In the genomic region with DNA sequence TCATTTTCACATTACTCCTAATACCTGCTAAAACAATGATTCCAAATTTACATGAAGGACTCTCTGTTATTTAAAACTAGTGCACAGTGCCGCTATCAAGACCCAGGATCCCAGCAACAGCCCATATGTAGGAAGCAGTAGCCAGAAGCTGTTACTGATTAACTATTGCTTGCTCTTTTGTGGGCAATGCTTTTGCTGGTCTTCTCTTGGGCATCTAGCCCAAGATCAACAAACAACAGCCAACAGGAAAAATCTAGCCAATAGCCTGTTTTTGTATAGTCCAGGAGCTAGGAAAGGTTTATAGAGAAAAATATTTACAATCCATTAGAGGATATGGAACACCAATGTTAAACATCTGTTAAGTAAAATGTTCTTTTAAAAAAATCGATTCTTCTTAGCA, we compare ENCODE assay signal across 1 cellular context.
TF ChIP-seq lines count a peak whose summit lies in the region.

No MANE protein-coding gene starts in this region.

TF ChIP-seq in HepG2, 621 proteins besides CTCF, POLR2A, EP300 and RAD21 (continues in another document):
- TF ChIP-seq ZFP82 (CRISPR knock-in tag; IDR thresholded peaks at IDR 0.05; ENCODE audit: borderline replicate concordance) = no peak
- TF ChIP-seq ZNF557 (CRISPR knock-in tag; IDR thresholded peaks at IDR 0.05) = no peak
- TF ChIP-seq, protein P1, sequence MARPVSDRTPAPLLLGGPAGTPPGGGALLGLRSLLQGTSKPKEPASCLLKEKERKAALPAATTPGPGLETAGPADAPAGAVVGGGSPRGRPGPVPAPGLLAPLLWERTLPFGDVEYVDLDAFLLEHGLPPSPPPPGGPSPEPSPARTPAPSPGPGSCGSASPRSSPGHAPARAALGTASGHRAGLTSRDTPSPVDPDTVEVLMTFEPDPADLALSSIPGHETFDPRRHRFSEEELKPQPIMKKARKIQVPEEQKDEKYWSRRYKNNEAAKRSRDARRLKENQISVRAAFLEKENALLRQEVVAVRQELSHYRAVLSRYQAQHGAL (CRISPR knock-in tag; IDR thresholded peaks at IDR 0.05; ENCODE audit: not compliant biosample characterization) = no peak
- no peak for TF ChIP-seq ZNF772 (CRISPR knock-in tag; IDR thresholded peaks at IDR 0.05)
- TF ChIP-seq, protein P2, sequence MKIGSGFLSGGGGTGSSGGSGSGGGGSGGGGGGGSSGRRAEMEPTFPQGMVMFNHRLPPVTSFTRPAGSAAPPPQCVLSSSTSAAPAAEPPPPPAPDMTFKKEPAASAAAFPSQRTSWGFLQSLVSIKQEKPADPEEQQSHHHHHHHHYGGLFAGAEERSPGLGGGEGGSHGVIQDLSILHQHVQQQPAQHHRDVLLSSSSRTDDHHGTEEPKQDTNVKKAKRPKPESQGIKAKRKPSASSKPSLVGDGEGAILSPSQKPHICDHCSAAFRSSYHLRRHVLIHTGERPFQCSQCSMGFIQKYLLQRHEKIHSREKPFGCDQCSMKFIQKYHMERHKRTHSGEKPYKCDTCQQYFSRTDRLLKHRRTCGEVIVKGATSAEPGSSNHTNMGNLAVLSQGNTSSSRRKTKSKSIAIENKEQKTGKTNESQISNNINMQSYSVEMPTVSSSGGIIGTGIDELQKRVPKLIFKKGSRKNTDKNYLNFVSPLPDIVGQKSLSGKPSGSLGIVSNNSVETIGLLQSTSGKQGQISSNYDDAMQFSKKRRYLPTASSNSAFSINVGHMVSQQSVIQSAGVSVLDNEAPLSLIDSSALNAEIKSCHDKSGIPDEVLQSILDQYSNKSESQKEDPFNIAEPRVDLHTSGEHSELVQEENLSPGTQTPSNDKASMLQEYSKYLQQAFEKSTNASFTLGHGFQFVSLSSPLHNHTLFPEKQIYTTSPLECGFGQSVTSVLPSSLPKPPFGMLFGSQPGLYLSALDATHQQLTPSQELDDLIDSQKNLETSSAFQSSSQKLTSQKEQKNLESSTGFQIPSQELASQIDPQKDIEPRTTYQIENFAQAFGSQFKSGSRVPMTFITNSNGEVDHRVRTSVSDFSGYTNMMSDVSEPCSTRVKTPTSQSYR (CRISPR knock-in tag; IDR thresholded peaks at IDR 0.05; ENCODE audit: borderline replicate concordance) = no peak
- no peak for TF ChIP-seq ETV5 (CRISPR knock-in tag; IDR thresholded peaks at IDR 0.05; ENCODE audit: borderline replicate concordance)
- no peak for TF ChIP-seq BRCA1 (CRISPR knock-in tag; IDR thresholded peaks at IDR 0.05)
- peak; percentile 28; the same call in 1 of the 2 replicates for TF ChIP-seq FOXJ3 (CRISPR knock-in tag; IDR thresholded peaks at IDR 0.05; ENCODE audit: borderline replicate concordance)
- TF ChIP-seq SRY (CRISPR knock-in tag; IDR thresholded peaks at IDR 0.05) = no peak
- TF ChIP-seq CCDC6 (CRISPR knock-in tag; IDR thresholded peaks at IDR 0.05) = no peak
- no peak for TF ChIP-seq ARID2 (CRISPR knock-in tag; IDR thresholded peaks at IDR 0.05; ENCODE audit: borderline replicate concordance)
- TF ChIP-seq ELF3 (CRISPR knock-in tag; IDR thresholded peaks at IDR 0.05) = peak; percentile 70
- no peak for TF ChIP-seq ZNF430 (CRISPR knock-in tag; IDR thresholded peaks at IDR 0.05)
- TF ChIP-seq ELF4 (CRISPR knock-in tag; IDR thresholded peaks at IDR 0.05; ENCODE audit: borderline replicate concordance) = no peak
- no peak for TF ChIP-seq SP2 (CRISPR knock-in tag; IDR thresholded peaks at IDR 0.05)
- no peak for TF ChIP-seq MTF1 (CRISPR knock-in tag; IDR thresholded peaks at IDR 0.05)
- peak; percentile 62 for TF ChIP-seq SAP130 (CRISPR knock-in tag; IDR thresholded peaks at IDR 0.05; ENCODE audit: low read depth)
- TF ChIP-seq MXI1 (IDR thresholded peaks at IDR 0.05; ENCODE audit: borderline replicate concordance, low read depth, low read length) = no peak
- TF ChIP-seq RFX3 (CRISPR knock-in tag; IDR thresholded peaks at IDR 0.05) = no peak
- TF ChIP-seq NFYB (CRISPR knock-in tag; IDR thresholded peaks at IDR 0.05) = peak; percentile 41; the same call in 1 of the 2 replicates
- TF ChIP-seq HCFC1 (IDR thresholded peaks at IDR 0.05; ENCODE audit: low read depth, low read length) = no peak
- peak; percentile 35; the same call in 1 of the 2 replicates for TF ChIP-seq ERF (CRISPR knock-in tag; IDR thresholded peaks at IDR 0.05)
- peak; percentile 50; the same call in 1 of the 2 replicates for TF ChIP-seq RXRB (CRISPR knock-in tag; IDR thresholded peaks at IDR 0.05; ENCODE audit: borderline replicate concordance)
- TF ChIP-seq, protein P3, sequence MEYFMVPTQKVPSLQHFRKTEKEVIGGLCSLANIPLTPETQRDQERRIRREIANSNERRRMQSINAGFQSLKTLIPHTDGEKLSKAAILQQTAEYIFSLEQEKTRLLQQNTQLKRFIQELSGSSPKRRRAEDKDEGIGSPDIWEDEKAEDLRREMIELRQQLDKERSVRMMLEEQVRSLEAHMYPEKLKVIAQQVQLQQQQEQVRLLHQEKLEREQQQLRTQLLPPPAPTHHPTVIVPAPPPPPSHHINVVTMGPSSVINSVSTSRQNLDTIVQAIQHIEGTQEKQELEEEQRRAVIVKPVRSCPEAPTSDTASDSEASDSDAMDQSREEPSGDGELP (IDR thresholded peaks at IDR 0.05; ENCODE audit: borderline replicate concordance, low read depth) = peak; percentile 66; the same call in 1 of the 2 replicates
- TF ChIP-seq ZMYM4 (CRISPR knock-in tag; IDR thresholded peaks at IDR 0.05) = peak; percentile 75
- TF ChIP-seq, protein P4, sequence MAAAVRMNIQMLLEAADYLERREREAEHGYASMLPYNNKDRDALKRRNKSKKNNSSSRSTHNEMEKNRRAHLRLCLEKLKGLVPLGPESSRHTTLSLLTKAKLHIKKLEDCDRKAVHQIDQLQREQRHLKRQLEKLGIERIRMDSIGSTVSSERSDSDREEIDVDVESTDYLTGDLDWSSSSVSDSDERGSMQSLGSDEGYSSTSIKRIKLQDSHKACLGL (CRISPR knock-in tag; IDR thresholded peaks at IDR 0.05) = no peak
- peak; percentile 39; the same call in 1 of the 2 replicates for TF ChIP-seq SOX5 (CRISPR knock-in tag; IDR thresholded peaks at IDR 0.05; ENCODE audit: borderline replicate concordance)
- TF ChIP-seq SMC3 (IDR thresholded peaks at IDR 0.05; ENCODE audit: low read length) = no peak
- TF ChIP-seq SOX13 (IDR thresholded peaks at IDR 0.05) = no peak
- peak in 1 of 2 experiments; percentile 76; a peak in 2 of 4 replicates for TF ChIP-seq SOX13 (CRISPR knock-in tag; conservative IDR thresholded peaks at IDR 0.05 in 1 of 2, IDR thresholded peaks at IDR 0.05 in 1 of 2)
- TF ChIP-seq ZNF569 (CRISPR knock-in tag; IDR thresholded peaks at IDR 0.05; ENCODE audit: borderline replicate concordance) = no peak
- TF ChIP-seq ZNF367 (CRISPR knock-in tag; IDR thresholded peaks at IDR 0.05; ENCODE audit: borderline replicate concordance) = no peak
- TF ChIP-seq, protein P5, sequence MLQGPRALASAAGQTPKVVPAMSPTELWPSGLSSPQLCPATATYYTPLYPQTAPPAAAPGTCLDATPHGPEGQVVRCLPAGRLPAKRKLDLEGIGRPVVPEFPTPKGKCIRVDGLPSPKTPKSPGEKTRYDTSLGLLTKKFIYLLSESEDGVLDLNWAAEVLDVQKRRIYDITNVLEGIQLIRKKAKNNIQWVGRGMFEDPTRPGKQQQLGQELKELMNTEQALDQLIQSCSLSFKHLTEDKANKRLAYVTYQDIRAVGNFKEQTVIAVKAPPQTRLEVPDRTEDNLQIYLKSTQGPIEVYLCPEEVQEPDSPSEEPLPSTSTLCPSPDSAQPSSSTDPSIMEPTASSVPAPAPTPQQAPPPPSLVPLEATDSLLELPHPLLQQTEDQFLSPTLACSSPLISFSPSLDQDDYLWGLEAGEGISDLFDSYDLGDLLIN (CRISPR knock-in tag; IDR thresholded peaks at IDR 0.05; ENCODE audit: borderline replicate concordance) = no peak
- TF ChIP-seq, protein P6, sequence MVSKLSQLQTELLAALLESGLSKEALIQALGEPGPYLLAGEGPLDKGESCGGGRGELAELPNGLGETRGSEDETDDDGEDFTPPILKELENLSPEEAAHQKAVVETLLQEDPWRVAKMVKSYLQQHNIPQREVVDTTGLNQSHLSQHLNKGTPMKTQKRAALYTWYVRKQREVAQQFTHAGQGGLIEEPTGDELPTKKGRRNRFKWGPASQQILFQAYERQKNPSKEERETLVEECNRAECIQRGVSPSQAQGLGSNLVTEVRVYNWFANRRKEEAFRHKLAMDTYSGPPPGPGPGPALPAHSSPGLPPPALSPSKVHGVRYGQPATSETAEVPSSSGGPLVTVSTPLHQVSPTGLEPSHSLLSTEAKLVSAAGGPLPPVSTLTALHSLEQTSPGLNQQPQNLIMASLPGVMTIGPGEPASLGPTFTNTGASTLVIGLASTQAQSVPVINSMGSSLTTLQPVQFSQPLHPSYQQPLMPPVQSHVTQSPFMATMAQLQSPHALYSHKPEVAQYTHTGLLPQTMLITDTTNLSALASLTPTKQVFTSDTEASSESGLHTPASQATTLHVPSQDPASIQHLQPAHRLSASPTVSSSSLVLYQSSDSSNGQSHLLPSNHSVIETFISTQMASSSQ (IDR thresholded peaks at IDR 0.05; ENCODE audit: low read depth) = peak; percentile 95
- TF ChIP-seq, protein P6 (CRISPR knock-in tag; IDR thresholded peaks at IDR 0.05; ENCODE audit: borderline replicate concordance) = peak; percentile 94
- no peak for TF ChIP-seq GATAD1 (CRISPR knock-in tag; IDR thresholded peaks at IDR 0.05)
- TF ChIP-seq, protein P7, sequence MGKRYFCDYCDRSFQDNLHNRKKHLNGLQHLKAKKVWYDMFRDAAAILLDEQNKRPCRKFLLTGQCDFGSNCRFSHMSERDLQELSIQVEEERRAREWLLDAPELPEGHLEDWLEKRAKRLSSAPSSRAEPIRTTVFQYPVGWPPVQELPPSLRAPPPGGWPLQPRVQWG (CRISPR knock-in tag; IDR thresholded peaks at IDR 0.05; ENCODE audit: borderline replicate concordance, low read depth) = no peak
- no peak for TF ChIP-seq MIER3 (CRISPR knock-in tag; IDR thresholded peaks at IDR 0.05; ENCODE audit: borderline replicate concordance)
- TF ChIP-seq, protein P8, sequence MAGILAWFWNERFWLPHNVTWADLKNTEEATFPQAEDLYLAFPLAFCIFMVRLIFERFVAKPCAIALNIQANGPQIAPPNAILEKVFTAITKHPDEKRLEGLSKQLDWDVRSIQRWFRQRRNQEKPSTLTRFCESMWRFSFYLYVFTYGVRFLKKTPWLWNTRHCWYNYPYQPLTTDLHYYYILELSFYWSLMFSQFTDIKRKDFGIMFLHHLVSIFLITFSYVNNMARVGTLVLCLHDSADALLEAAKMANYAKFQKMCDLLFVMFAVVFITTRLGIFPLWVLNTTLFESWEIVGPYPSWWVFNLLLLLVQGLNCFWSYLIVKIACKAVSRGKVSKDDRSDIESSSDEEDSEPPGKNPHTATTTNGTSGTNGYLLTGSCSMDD (CRISPR knock-in tag; IDR thresholded peaks at IDR 0.05) = no peak
- TF ChIP-seq, protein P9, sequence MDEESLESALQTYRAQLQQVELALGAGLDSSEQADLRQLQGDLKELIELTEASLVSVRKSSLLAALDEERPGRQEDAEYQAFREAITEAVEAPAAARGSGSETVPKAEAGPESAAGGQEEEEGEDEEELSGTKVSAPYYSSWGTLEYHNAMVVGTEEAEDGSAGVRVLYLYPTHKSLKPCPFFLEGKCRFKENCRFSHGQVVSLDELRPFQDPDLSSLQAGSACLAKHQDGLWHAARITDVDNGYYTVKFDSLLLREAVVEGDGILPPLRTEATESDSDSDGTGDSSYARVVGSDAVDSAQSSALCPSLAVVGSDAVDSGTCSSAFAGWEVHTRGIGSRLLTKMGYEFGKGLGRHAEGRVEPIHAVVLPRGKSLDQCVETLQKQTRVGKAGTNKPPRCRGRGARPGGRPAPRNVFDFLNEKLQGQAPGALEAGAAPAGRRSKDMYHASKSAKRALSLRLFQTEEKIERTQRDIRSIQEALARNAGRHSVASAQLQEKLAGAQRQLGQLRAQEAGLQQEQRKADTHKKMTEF (CRISPR knock-in tag; IDR thresholded peaks at IDR 0.05) = 0 out of 2 replicates have a peak, but pooled peaks have one; percentile 17
- no peak for TF ChIP-seq ZNF563 (CRISPR knock-in tag; IDR thresholded peaks at IDR 0.05)
- no peak for TF ChIP-seq REXO4 (CRISPR knock-in tag; IDR thresholded peaks at IDR 0.05; ENCODE audit: borderline replicate concordance)
- no peak for TF ChIP-seq CBFB (CRISPR knock-in tag; IDR thresholded peaks at IDR 0.05)
- TF ChIP-seq REL (CRISPR knock-in tag; conservative IDR thresholded peaks at IDR 0.05) = no peak
- TF ChIP-seq, protein P10, sequence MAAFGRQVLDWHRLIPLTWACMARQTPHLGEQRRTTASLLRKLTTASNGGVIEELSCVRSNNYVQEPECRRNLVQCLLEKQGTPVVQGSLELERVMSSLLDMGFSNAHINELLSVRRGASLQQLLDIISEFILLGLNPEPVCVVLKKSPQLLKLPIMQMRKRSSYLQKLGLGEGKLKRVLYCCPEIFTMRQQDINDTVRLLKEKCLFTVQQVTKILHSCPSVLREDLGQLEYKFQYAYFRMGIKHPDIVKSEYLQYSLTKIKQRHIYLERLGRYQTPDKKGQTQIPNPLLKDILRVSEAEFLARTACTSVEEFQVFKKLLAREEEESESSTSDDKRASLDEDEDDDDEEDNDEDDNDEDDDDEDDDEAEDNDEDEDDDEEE (CRISPR knock-in tag; IDR thresholded peaks at IDR 0.05) = no peak
- 0 out of 2 replicates have a peak, but pooled peaks have one; percentile 37 for TF ChIP-seq ZNF792 (CRISPR knock-in tag; IDR thresholded peaks at IDR 0.05)
- TF ChIP-seq ISL2 (CRISPR knock-in tag; IDR thresholded peaks at IDR 0.05) = peak; percentile 51; the same call in 1 of the 2 replicates
- no peak for TF ChIP-seq TSC22D2 (CRISPR knock-in tag; IDR thresholded peaks at IDR 0.05; ENCODE audit: borderline replicate concordance)
- no peak for TF ChIP-seq DNMT3B (CRISPR knock-in tag; conservative IDR thresholded peaks at IDR 0.05)
- no peak for TF ChIP-seq ZNF660 (CRISPR knock-in tag; IDR thresholded peaks at IDR 0.05; ENCODE audit: borderline replicate concordance, low read depth)
- no peak for TF ChIP-seq ZNF121 (CRISPR knock-in tag; IDR thresholded peaks at IDR 0.05)
- no peak for TF ChIP-seq ZNF282 (IDR thresholded peaks at IDR 0.05; ENCODE audit: partially characterized antibody)
- no peak for TF ChIP-seq NFKB2 (CRISPR knock-in tag; IDR thresholded peaks at IDR 0.05; ENCODE audit: borderline replicate concordance)
